ENCODE assay signal across 1 cellular context in the genomic region with DNA sequence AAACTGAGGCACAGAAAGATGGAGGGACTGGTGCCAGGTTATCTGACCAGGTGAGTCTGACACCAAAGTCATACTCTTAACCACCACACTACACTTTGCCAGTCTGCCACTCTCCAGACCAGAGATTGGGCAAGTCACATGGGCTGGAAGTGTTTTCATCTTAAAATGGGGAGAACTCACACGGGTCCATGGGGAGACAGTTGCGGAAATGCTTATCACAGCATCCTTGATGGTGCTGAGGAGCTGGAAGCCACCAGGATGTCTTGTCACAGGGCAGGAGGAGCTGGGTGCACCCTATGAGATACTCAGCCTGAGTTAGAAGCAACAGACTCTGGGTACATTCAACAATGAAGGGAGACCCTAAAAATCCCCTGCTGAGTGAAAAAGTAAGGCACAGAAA.
TF ChIP-seq lines count a peak whose summit lies in the region.

No MANE protein-coding gene starts in this region.

TF ChIP-seq in GM23338, 12 proteins besides CTCF, POLR2A, EP300 and RAD21 (continued from another document):
- TF ChIP-seq, protein P1, sequence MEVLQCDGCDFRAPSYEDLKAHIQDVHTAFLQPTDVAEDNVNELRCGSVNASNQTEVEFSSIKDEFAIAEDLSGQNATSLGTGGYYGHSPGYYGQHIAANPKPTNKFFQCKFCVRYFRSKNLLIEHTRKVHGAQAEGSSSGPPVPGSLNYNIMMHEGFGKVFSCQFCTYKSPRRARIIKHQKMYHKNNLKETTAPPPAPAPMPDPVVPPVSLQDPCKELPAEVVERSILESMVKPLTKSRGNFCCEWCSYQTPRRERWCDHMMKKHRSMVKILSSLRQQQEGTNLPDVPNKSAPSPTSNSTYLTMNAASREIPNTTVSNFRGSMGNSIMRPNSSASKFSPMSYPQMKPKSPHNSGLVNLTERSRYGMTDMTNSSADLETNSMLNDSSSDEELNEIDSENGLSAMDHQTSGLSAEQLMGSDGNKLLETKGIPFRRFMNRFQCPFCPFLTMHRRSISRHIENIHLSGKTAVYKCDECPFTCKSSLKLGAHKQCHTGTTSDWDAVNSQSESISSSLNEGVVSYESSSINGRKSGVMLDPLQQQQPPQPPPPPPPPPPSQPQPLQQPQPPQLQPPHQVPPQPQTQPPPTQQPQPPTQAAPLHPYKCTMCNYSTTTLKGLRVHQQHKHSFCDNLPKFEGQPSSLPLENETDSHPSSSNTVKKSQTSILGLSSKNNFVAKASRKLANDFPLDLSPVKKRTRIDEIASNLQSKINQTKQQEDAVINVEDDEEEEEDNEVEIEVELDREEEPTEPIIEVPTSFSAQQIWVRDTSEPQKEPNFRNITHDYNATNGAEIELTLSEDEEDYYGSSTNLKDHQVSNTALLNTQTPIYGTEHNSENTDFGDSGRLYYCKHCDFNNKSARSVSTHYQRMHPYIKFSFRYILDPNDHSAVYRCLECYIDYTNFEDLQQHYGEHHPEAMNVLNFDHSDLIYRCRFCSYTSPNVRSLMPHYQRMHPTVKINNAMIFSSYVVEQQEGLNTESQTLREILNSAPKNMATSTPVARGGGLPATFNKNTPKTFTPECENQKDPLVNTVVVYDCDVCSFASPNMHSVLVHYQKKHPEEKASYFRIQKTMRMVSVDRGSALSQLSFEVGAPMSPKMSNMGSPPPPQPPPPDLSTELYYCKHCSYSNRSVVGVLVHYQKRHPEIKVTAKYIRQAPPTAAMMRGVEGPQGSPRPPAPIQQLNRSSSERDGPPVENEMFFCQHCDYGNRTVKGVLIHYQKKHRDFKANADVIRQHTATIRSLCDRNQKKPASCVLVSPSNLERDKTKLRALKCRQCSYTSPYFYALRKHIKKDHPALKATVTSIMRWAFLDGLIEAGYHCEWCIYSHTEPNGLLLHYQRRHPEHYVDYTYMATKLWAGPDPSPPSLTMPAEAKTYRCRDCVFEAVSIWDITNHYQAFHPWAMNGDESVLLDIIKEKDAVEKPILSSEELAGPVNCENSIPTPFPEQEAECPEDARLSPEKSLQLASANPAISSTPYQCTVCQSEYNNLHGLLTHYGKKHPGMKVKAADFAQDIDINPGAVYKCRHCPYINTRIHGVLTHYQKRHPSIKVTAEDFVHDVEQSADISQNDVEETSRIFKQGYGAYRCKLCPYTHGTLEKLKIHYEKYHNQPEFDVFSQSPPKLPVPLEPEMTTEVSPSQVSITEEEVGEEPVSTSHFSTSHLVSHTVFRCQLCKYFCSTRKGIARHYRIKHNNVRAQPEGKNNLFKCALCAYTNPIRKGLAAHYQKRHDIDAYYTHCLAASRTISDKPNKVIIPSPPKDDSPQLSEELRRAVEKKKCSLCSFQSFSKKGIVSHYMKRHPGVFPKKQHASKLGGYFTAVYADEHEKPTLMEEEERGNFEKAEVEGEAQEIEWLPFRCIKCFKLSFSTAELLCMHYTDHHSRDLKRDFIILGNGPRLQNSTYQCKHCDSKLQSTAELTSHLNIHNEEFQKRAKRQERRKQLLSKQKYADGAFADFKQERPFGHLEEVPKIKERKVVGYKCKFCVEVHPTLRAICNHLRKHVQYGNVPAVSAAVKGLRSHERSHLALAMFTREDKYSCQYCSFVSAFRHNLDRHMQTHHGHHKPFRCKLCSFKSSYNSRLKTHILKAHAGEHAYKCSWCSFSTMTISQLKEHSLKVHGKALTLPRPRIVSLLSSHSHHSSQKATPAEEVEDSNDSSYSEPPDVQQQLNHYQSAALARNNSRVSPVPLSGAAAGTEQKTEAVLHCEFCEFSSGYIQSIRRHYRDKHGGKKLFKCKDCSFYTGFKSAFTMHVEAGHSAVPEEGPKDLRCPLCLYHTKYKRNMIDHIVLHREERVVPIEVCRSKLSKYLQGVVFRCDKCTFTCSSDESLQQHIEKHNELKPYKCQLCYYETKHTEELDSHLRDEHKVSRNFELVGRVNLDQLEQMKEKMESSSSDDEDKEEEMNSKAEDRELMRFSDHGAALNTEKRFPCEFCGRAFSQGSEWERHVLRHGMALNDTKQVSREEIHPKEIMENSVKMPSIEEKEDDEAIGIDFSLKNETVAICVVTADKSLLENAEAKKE (CRISPR knock-in tag; IDR thresholded peaks at IDR 0.05): no peak
- TF ChIP-seq ZNF331 (CRISPR knock-in tag; IDR thresholded peaks at IDR 0.05; ENCODE audit: low read depth): no peak
- no peak for TF ChIP-seq CREB1 (CRISPR knock-in tag; IDR thresholded peaks at IDR 0.05; ENCODE audit: low read depth)
- no peak for TF ChIP-seq STAT1 (IDR thresholded peaks at IDR 0.05; ENCODE audit: unreplicated experiment)
- TF ChIP-seq, protein P2, sequence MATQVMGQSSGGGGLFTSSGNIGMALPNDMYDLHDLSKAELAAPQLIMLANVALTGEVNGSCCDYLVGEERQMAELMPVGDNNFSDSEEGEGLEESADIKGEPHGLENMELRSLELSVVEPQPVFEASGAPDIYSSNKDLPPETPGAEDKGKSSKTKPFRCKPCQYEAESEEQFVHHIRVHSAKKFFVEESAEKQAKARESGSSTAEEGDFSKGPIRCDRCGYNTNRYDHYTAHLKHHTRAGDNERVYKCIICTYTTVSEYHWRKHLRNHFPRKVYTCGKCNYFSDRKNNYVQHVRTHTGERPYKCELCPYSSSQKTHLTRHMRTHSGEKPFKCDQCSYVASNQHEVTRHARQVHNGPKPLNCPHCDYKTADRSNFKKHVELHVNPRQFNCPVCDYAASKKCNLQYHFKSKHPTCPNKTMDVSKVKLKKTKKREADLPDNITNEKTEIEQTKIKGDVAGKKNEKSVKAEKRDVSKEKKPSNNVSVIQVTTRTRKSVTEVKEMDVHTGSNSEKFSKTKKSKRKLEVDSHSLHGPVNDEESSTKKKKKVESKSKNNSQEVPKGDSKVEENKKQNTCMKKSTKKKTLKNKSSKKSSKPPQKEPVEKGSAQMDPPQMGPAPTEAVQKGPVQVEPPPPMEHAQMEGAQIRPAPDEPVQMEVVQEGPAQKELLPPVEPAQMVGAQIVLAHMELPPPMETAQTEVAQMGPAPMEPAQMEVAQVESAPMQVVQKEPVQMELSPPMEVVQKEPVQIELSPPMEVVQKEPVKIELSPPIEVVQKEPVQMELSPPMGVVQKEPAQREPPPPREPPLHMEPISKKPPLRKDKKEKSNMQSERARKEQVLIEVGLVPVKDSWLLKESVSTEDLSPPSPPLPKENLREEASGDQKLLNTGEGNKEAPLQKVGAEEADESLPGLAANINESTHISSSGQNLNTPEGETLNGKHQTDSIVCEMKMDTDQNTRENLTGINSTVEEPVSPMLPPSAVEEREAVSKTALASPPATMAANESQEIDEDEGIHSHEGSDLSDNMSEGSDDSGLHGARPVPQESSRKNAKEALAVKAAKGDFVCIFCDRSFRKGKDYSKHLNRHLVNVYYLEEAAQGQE (IDR thresholded peaks at IDR 0.05; ENCODE audit: unreplicated experiment): no peak
TF ChIP-seq in GM23338: peak in this region for 0.
